ENCODE assay signal across 9 cellular contexts in the genomic region with DNA sequence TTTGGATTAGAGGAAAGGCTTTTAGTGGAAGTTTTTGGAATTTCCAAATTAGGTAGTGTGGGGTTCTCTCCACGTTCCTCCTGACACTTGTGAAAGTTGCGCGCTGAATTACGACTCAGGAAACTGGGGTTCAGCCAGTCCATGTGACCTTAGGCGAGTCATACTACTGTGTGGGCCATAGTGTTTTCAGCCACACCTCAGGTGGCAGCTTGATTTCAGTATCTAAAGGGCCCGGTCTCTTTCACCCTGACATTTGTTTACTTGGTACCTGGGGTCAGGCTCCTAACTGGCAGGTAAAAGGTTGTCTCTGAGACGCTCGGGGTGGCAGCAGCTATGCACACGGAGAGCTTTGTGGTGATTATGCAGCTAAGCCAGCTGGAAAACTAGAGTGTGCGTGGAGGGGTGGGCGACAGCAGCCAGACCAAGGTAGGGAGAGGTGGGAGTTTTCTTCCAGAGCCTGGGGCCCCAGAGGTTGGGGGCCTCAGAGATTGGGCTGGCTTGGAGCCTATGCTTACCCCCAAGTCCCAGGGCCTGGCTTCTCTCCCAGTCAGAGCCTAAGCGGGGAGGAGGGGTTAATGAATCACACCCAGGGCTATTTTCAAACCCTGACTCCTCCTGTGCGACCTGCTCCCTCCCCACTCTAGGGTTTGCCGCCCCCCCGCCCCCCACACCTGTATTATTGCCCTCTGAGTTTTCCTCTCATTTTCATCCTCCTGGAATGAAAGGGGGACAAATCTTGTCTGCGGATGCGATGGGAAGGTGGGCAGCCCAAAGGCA. TPM values are rescaled to one million over a fixed set of nuclear protein-coding genes. Genes with fewer than 3 reads are reported as not detected.
DNase-seq lines count a peak whose midpoint lies in the region; ATAC-seq and TF ChIP-seq lines count a peak whose summit lies in the region.
"Had no signal": no experiment of that assay in that cellular context is flagged by ENCODE, and none has a peak within 500 bp of the region (broad histone marks: within the 10 kb centered on the region; RNA-seq: fewer than 3 reads in every experiment).

No MANE protein-coding gene starts in this region.

- peak overlapping the region; percentile 82 for H3K4me3 Mint-ChIP-seq in T-helper 2 cell treated with Interferon-gamma antibody and Interleukin-4, amounts not matched to agents 5 μg/mL and 100 μg/mL, for 36 hours
- H3K4me3 Mint-ChIP-seq in activated CD8-positive, alpha-beta T cell treated with anti-CD3 and anti-CD28 coated beads, Interleukin-2, amount 10 ng/mL, durations not matched to agents 7 days and 5 days: peak overlapping the region; percentile 58
- peak overlapping the region; percentile 62 for H3K4me3 Mint-ChIP-seq in stimulated activated naive CD8-positive, alpha-beta T cell treated with anti-CD3 and anti-CD28 coated beads, Interleukin-15, Interleukin-2, amounts not matched to agents 100 ng/mL and 50 ng/mL, for 24 hours

- no peak for DNase-seq in T-helper 2 cell treated with Interferon-gamma antibody and Interleukin-4, amounts not matched to agents 5 μg/mL and 100 μg/mL, for 36 hours (ENCODE audit: low spot score)
- DNase-seq in T-helper 2 cell (no peak), kidney epithelial cell (ENCODE audit: low read depth) (no peak), NCI-H1417 (lab: John Stamatoyannopoulos, UW) (no peak), NCI-H526 treated with DMSO at 0.1 percent for 48 hours (lab: John Stamatoyannopoulos, UW) (no peak)
- DNase-seq in activated CD8-positive, alpha-beta T cell treated with anti-CD3 and anti-CD28 coated beads, Interleukin-2, amount 10 ng/mL, durations not matched to agents 7 days and 5 days: peak; percentile 19
- DNase-seq in stimulated activated CD4-positive, alpha-beta T cell treated with anti-CD3 and anti-CD28 coated beads, Interleukin-12 subunit alpha, Interleukin-12 subunit beta, amount 100 ng/mL, for 4 hours: no peak
- DNase-seq: SIG-M5 had no signal

- ATAC-seq in activated CD8-positive, alpha-beta T cell treated with anti-CD3 and anti-CD28 coated beads, Interleukin-2, amount 10 ng/mL, durations not matched to agents 7 days and 5 days: peak; percentile 38

- peak overlapping the region; percentile 20 for H3K27ac Mint-ChIP-seq in T-helper 2 cell treated with Interferon-gamma antibody and Interleukin-4, amounts not matched to agents 5 μg/mL and 100 μg/mL, for 36 hours
- H3K27ac Mint-ChIP-seq in activated CD8-positive, alpha-beta T cell treated with anti-CD3 and anti-CD28 coated beads, Interleukin-2, amount 10 ng/mL, durations not matched to agents 7 days and 5 days: peak overlapping the region; percentile 34
- H3K27ac Mint-ChIP-seq in stimulated activated naive CD8-positive, alpha-beta T cell treated with anti-CD3 and anti-CD28 coated beads, Interleukin-15, Interleukin-2, amounts not matched to agents 100 ng/mL and 50 ng/mL, for 24 hours: no peak overlapping the region

- TF ChIP-seq CTCF in kidney epithelial cell (IDR thresholded peaks at IDR 0.05; ENCODE audit: insufficient read depth, low read length, poor library complexity, severe bottlenecking): no peak

- no peaks in the 10 kb centered on the region for H3K36me3 Mint-ChIP-seq in T-helper 2 cell treated with Interferon-gamma antibody and Interleukin-4, amounts not matched to agents 5 μg/mL and 100 μg/mL, for 36 hours (ENCODE audit: low read depth)
- H3K36me3 Mint-ChIP-seq in activated CD8-positive, alpha-beta T cell treated with anti-CD3 and anti-CD28 coated beads, Interleukin-2, amount 10 ng/mL, durations not matched to agents 7 days and 5 days (ENCODE audit: low read depth): no peaks in the 10 kb centered on the region
- no peaks in the 10 kb centered on the region for H3K36me3 Mint-ChIP-seq in stimulated activated naive CD8-positive, alpha-beta T cell treated with anti-CD3 and anti-CD28 coated beads, Interleukin-15, Interleukin-2, amounts not matched to agents 100 ng/mL and 50 ng/mL, for 24 hours (ENCODE audit: low read depth)

- POLR2A ChIA-PET in activated CD8-positive, alpha-beta T cell treated with anti-CD3 and anti-CD28 coated beads, Interleukin-2, amount 10 ng/mL, durations not matched to agents 7 days and 5 days (lab: Charles Lee): no interaction called here

- H3K36me3 ChIP-seq in kidney epithelial cell (ENCODE audit: control insufficient read depth, insufficient read depth, low read length): no peaks in the 10 kb centered on the region

- H3K27me3 Mint-ChIP-seq in T-helper 2 cell treated with Interferon-gamma antibody and Interleukin-4, amounts not matched to agents 5 μg/mL and 100 μg/mL, for 36 hours (ENCODE audit: low read depth): no peaks in the 10 kb centered on the region
- peaks cover 3% of the 10 kb centered on the region for H3K27me3 Mint-ChIP-seq in activated CD8-positive, alpha-beta T cell treated with anti-CD3 and anti-CD28 coated beads, Interleukin-2, amount 10 ng/mL, durations not matched to agents 7 days and 5 days (ENCODE audit: low read depth)
- peaks cover 5% of the 10 kb centered on the region for H3K27me3 Mint-ChIP-seq in stimulated activated naive CD8-positive, alpha-beta T cell treated with anti-CD3 and anti-CD28 coated beads, Interleukin-15, Interleukin-2, amounts not matched to agents 100 ng/mL and 50 ng/mL, for 24 hours

- H3K4me1 Mint-ChIP-seq in T-helper 2 cell treated with Interferon-gamma antibody and Interleukin-4, amounts not matched to agents 5 μg/mL and 100 μg/mL, for 36 hours (ENCODE audit: low read depth): peaks cover 17% of the 10 kb centered on the region
- H3K4me1 Mint-ChIP-seq in activated CD8-positive, alpha-beta T cell treated with anti-CD3 and anti-CD28 coated beads, Interleukin-2, amount 10 ng/mL, durations not matched to agents 7 days and 5 days (ENCODE audit: low read depth): peaks cover 18% of the 10 kb centered on the region
- H3K4me1 Mint-ChIP-seq in stimulated activated naive CD8-positive, alpha-beta T cell treated with anti-CD3 and anti-CD28 coated beads, Interleukin-15, Interleukin-2, amounts not matched to agents 100 ng/mL and 50 ng/mL, for 24 hours (ENCODE audit: low read depth): peaks cover 9% of the 10 kb centered on the region

- CTCF ChIA-PET in activated CD8-positive, alpha-beta T cell treated with anti-CD3 and anti-CD28 coated beads, Interleukin-2, amount 10 ng/mL, durations not matched to agents 7 days and 5 days (lab: Charles Lee): no interaction called here

- H3K27me3 ChIP-seq in kidney epithelial cell (ENCODE audit: control insufficient read depth, insufficient read depth, low read length): no peaks in the 10 kb centered on the region

- peak overlapping the region; percentile 56 for H3K4me3 ChIP-seq in kidney epithelial cell (ENCODE audit: low read depth, low read length)

- no peaks in the 10 kb centered on the region for H3K9me3 Mint-ChIP-seq in T-helper 2 cell treated with Interferon-gamma antibody and Interleukin-4, amounts not matched to agents 5 μg/mL and 100 μg/mL, for 36 hours
- H3K9me3 Mint-ChIP-seq in activated CD8-positive, alpha-beta T cell treated with anti-CD3 and anti-CD28 coated beads, Interleukin-2, amount 10 ng/mL, durations not matched to agents 7 days and 5 days (ENCODE audit: insufficient read depth): no peaks in the 10 kb centered on the region
- no peaks in the 10 kb centered on the region for H3K9me3 Mint-ChIP-seq in stimulated activated naive CD8-positive, alpha-beta T cell treated with anti-CD3 and anti-CD28 coated beads, Interleukin-15, Interleukin-2, amounts not matched to agents 100 ng/mL and 50 ng/mL, for 24 hours

RNA-seq across cellular contexts. Expression of a gene that starts 47.2 kb away (rescaled TPM):
- under 1 TPM; 0.34 to 0.55 TPM for total RNA-seq in activated CD8-positive, alpha-beta T cell treated with anti-CD3 and anti-CD28 coated beads, Interleukin-2, amount 10 ng/mL, durations not matched to agents 7 days and 5 days
- 1.8 and 2.7 TPM in 2 replicates for total RNA-seq in kidney epithelial cell
